Comparison of ENCODE assay signal across 1 cellular context in the genomic region with DNA sequence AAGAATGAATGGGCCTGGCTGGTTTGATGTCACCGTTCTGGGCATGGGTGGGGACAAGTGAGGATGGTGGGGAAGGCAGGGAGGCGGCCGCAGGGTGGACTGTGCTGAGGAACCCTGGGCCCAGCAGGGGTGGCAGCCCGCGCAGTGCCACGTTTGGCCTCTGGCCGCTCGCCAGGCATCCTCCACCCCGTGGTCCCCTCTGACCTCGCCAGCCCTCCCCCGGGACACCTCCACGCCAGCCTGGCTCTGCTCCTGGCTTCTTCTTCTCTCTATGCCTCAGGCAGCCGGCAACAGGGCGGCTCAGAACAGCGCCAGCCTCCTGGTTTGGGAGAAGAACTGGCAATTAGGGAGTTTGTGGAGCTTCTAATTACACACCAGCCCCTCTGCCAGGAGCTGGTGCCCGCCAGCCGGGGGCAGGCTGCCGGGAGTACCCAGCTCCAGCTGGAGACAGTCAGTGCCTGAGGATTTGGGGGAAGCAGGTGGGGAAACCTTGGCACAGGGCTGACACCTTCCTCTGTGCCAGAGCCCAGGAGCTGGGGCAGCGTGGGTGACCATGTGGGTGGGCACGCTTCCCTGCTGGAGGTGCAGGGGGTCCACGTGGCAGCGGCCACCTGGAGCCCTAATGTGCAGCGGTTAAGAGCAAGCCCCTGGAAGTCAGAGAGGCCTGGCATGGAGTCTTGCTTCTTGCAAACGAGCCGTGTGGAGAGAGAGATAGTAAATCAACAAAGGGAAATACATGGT.
TF ChIP-seq lines count a peak whose summit lies in the region.

No MANE protein-coding gene starts in this region.

TF ChIP-seq in HepG2, 621 proteins besides CTCF, POLR2A, EP300 and RAD21 (continues in another document):
- TF ChIP-seq ZNF414 (CRISPR knock-in tag; IDR thresholded peaks at IDR 0.05): no peak
- TF ChIP-seq, protein P1, sequence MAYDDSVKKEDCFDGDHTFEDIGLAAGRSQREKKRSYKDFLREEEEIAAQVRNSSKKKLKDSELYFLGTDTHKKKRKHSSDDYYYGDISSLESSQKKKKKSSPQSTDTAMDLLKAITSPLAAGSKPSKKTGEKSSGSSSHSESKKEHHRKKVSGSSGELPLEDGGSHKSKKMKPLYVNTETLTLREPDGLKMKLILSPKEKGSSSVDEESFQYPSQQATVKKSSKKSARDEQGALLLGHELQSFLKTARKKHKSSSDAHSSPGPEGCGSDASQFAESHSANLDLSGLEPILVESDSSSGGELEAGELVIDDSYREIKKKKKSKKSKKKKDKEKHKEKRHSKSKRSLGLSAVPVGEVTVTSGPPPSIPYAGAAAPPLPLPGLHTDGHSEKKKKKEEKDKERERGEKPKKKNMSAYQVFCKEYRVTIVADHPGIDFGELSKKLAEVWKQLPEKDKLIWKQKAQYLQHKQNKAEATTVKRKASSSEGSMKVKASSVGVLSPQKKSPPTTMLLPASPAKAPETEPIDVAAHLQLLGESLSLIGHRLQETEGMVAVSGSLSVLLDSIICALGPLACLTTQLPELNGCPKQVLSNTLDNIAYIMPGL (CRISPR knock-in tag; IDR thresholded peaks at IDR 0.05; ENCODE audit: borderline replicate concordance in 1 of 2, low read depth in 1 of 2): 0 out of 4 replicates have a peak, but pooled peaks of 1 of the 2 experiments have one; percentile 29
- TF ChIP-seq ZNF230 (CRISPR knock-in tag; IDR thresholded peaks at IDR 0.05): 0 out of 2 replicates have a peak, but pooled peaks have one; percentile 32
- peak; percentile 45; the same call in 1 of the 2 replicates for TF ChIP-seq KDM2A (CRISPR knock-in tag; IDR thresholded peaks at IDR 0.05; ENCODE audit: borderline replicate concordance, low read depth)
- no peak for TF ChIP-seq ZNF547 (CRISPR knock-in tag; IDR thresholded peaks at IDR 0.05)
- TF ChIP-seq ZNF691 (CRISPR knock-in tag; IDR thresholded peaks at IDR 0.05; ENCODE audit: borderline replicate concordance, low read depth): no peak
- no peak for TF ChIP-seq ARNTL (CRISPR knock-in tag; IDR thresholded peaks at IDR 0.05)
- TF ChIP-seq MTF2 (CRISPR knock-in tag; IDR thresholded peaks at IDR 0.05; ENCODE audit: borderline replicate concordance): no peak
- TF ChIP-seq MAZ (IDR thresholded peaks at IDR 0.05; ENCODE audit: borderline replicate concordance, low read depth, low read length): no peak
- TF ChIP-seq MAZ (CRISPR knock-in tag; IDR thresholded peaks at IDR 0.05; ENCODE audit: low read depth): 0 out of 2 replicates have a peak, but pooled peaks have one; percentile 18
- no peak for TF ChIP-seq DBP (CRISPR knock-in tag; IDR thresholded peaks at IDR 0.05; ENCODE audit: not compliant biosample characterization)
- TF ChIP-seq POLR2AphosphoS5 (IDR thresholded peaks at IDR 0.05; ENCODE audit: low read depth, low read length): peak; percentile 17
- TF ChIP-seq NRL (CRISPR knock-in tag; IDR thresholded peaks at IDR 0.05; ENCODE audit: borderline replicate concordance): no peak
- TF ChIP-seq NFKB2 (CRISPR knock-in tag; IDR thresholded peaks at IDR 0.05; ENCODE audit: borderline replicate concordance): peak; percentile 29; the same call in 1 of the 2 replicates
- TF ChIP-seq SAFB2 (CRISPR knock-in tag; IDR thresholded peaks at IDR 0.05; ENCODE audit: borderline replicate concordance, low read depth): 0 out of 2 replicates have a peak, but pooled peaks have one; percentile 67
- TF ChIP-seq, protein P2, sequence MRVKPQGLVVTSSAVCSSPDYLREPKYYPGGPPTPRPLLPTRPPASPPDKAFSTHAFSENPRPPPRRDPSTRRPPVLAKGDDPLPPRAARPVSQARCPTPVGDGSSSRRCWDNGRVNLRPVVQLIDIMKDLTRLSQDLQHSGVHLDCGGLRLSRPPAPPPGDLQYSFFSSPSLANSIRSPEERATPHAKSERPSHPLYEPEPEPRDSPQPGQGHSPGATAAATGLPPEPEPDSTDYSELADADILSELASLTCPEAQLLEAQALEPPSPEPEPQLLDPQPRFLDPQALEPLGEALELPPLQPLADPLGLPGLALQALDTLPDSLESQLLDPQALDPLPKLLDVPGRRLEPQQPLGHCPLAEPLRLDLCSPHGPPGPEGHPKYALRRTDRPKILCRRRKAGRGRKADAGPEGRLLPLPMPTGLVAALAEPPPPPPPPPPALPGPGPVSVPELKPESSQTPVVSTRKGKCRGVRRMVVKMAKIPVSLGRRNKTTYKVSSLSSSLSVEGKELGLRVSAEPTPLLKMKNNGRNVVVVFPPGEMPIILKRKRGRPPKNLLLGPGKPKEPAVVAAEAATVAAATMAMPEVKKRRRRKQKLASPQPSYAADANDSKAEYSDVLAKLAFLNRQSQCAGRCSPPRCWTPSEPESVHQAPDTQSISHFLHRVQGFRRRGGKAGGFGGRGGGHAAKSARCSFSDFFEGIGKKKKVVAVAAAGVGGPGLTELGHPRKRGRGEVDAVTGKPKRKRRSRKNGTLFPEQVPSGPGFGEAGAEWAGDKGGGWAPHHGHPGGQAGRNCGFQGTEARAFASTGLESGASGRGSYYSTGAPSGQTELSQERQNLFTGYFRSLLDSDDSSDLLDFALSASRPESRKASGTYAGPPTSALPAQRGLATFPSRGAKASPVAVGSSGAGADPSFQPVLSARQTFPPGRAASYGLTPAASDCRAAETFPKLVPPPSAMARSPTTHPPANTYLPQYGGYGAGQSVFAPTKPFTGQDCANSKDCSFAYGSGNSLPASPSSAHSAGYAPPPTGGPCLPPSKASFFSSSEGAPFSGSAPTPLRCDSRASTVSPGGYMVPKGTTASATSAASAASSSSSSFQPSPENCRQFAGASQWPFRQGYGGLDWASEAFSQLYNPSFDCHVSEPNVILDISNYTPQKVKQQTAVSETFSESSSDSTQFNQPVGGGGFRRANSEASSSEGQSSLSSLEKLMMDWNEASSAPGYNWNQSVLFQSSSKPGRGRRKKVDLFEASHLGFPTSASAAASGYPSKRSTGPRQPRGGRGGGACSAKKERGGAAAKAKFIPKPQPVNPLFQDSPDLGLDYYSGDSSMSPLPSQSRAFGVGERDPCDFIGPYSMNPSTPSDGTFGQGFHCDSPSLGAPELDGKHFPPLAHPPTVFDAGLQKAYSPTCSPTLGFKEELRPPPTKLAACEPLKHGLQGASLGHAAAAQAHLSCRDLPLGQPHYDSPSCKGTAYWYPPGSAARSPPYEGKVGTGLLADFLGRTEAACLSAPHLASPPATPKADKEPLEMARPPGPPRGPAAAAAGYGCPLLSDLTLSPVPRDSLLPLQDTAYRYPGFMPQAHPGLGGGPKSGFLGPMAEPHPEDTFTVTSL (CRISPR knock-in tag; IDR thresholded peaks at IDR 0.05; ENCODE audit: borderline replicate concordance): no peak
- no peak for TF ChIP-seq HMGA1 (CRISPR knock-in tag; conservative IDR thresholded peaks at IDR 0.05)
- TF ChIP-seq ZNF143 (CRISPR knock-in tag; IDR thresholded peaks at IDR 0.05): no peak
- TF ChIP-seq, protein P3, sequence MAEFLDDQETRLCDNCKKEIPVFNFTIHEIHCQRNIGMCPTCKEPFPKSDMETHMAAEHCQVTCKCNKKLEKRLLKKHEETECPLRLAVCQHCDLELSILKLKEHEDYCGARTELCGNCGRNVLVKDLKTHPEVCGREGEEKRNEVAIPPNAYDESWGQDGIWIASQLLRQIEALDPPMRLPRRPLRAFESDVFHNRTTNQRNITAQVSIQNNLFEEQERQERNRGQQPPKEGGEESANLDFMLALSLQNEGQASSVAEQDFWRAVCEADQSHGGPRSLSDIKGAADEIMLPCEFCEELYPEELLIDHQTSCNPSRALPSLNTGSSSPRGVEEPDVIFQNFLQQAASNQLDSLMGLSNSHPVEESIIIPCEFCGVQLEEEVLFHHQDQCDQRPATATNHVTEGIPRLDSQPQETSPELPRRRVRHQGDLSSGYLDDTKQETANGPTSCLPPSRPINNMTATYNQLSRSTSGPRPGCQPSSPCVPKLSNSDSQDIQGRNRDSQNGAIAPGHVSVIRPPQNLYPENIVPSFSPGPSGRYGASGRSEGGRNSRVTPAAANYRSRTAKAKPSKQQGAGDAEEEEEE (CRISPR knock-in tag; IDR thresholded peaks at IDR 0.05; ENCODE audit: borderline replicate concordance): no peak
- no peak for TF ChIP-seq PBX3 (CRISPR knock-in tag; IDR thresholded peaks at IDR 0.05; ENCODE audit: borderline replicate concordance)
- 0 out of 2 replicates have a peak, but pooled peaks have one; percentile 21 for TF ChIP-seq ZBTB20 (CRISPR knock-in tag; IDR thresholded peaks at IDR 0.05; ENCODE audit: borderline replicate concordance, low read depth)
- no peak for TF ChIP-seq MXD3 (CRISPR knock-in tag; IDR thresholded peaks at IDR 0.05)
- TF ChIP-seq MNT (IDR thresholded peaks at IDR 0.05): peak; percentile 50
- no peak for TF ChIP-seq AHR (CRISPR knock-in tag; IDR thresholded peaks at IDR 0.05)
- TF ChIP-seq, protein P4, sequence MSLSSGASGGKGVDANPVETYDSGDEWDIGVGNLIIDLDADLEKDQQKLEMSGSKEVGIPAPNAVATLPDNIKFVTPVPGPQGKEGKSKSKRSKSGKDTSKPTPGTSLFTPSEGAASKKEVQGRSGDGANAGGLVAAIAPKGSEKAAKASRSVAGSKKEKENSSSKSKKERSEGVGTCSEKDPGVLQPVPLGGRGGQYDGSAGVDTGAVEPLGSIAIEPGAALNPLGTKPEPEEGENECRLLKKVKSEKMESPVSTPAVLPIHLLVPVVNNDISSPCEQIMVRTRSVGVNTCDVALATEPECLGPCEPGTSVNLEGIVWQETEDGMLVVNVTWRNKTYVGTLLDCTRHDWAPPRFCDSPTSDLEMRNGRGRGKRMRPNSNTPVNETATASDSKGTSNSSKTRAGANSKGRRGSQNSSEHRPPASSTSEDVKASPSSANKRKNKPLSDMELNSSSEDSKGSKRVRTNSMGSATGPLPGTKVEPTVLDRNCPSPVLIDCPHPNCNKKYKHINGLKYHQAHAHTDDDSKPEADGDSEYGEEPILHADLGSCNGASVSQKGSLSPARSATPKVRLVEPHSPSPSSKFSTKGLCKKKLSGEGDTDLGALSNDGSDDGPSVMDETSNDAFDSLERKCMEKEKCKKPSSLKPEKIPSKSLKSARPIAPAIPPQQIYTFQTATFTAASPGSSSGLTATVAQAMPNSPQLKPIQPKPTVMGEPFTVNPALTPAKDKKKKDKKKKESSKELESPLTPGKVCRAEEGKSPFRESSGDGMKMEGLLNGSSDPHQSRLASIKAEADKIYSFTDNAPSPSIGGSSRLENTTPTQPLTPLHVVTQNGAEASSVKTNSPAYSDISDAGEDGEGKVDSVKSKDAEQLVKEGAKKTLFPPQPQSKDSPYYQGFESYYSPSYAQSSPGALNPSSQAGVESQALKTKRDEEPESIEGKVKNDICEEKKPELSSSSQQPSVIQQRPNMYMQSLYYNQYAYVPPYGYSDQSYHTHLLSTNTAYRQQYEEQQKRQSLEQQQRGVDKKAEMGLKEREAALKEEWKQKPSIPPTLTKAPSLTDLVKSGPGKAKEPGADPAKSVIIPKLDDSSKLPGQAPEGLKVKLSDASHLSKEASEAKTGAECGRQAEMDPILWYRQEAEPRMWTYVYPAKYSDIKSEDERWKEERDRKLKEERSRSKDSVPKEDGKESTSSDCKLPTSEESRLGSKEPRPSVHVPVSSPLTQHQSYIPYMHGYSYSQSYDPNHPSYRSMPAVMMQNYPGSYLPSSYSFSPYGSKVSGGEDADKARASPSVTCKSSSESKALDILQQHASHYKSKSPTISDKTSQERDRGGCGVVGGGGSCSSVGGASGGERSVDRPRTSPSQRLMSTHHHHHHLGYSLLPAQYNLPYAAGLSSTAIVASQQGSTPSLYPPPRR (CRISPR knock-in tag; IDR thresholded peaks at IDR 0.05; ENCODE audit: borderline replicate concordance): 0 out of 2 replicates have a peak, but pooled peaks have one; percentile 1
- no peak for TF ChIP-seq ZNF44 (CRISPR knock-in tag; IDR thresholded peaks at IDR 0.05)
- TF ChIP-seq KDM1A (CRISPR knock-in tag; IDR thresholded peaks at IDR 0.05): no peak
- TF ChIP-seq, protein P5, sequence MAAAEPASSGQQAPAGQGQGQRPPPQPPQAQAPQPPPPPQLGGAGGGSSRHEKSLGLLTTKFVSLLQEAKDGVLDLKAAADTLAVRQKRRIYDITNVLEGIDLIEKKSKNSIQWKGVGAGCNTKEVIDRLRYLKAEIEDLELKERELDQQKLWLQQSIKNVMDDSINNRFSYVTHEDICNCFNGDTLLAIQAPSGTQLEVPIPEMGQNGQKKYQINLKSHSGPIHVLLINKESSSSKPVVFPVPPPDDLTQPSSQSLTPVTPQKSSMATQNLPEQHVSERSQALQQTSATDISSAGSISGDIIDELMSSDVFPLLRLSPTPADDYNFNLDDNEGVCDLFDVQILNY (CRISPR knock-in tag; conservative IDR thresholded peaks at IDR 0.05): no peak
